ENCODE assay signal across 8 cellular contexts in genomic region chrX:119482497-119483480, GRCh38. TPM values are rescaled to one million over a fixed set of nuclear protein-coding genes. Genes with fewer than 3 reads are reported as not detected.
DNase-seq lines count a peak whose midpoint lies in the region; ATAC-seq and TF ChIP-seq lines count a peak whose summit lies in the region.

No MANE protein-coding gene starts in this region.

- peak; percentile 53 for TF ChIP-seq CTCF in SK-N-SH (IDR thresholded peaks at IDR 0.05)
- TF ChIP-seq CTCF in heart right ventricle (IDR thresholded peaks at IDR 0.05): peak; percentile 45 to 81 (median 69)
- TF ChIP-seq CTCF in psoas muscle (IDR thresholded peaks at IDR 0.05): peak; percentile 65
- peak; percentile 4 to 62 (median 50) for TF ChIP-seq CTCF in vagina (IDR thresholded peaks at IDR 0.05)

- H3K9me3 ChIP-seq in SK-N-SH: no peaks in the 10 kb centered on the region
- H3K9me3 ChIP-seq in heart right ventricle: no peaks in the 10 kb centered on the region
- no peaks in the 10 kb centered on the region for H3K9me3 ChIP-seq in psoas muscle
- no peaks in the 10 kb centered on the region for H3K9me3 ChIP-seq in vagina

- H3K27ac ChIP-seq in SK-N-SH (ENCODE audit: low read depth in 2 of 2, low read length in 1 of 2) (no peak overlapping the region), heart right ventricle (peak overlapping the region; percentile 40 to 82 (median 73)), psoas muscle (peak overlapping the region; percentile 75), vagina (peak overlapping the region; percentile 6)

- ATAC-seq in GM19324 (IDR thresholded peaks at IDR 0.05; ENCODE audit: low FRiP score, unreplicated experiment) (peak; percentile 61), HG03521 (IDR thresholded peaks at IDR 0.05; ENCODE audit: unreplicated experiment) (peak; percentile 77), heart right ventricle (peak; percentile 73 to 94 (median 86)), psoas muscle (peak; percentile 66 to 85 (median 74))

- H3K4me3 Mint-ChIP-seq in activated naive CD8-positive, alpha-beta T cell: peak overlapping the region; percentile 77

- intact Hi-C loops in heart right ventricle (cut with DNase I) (no loop called here), psoas muscle (cut with DNase I) (no loop called here), vagina (cut with DNase I) (no loop called here)

- H3K4me3 ChIP-seq in SK-N-SH (ENCODE audit: low read depth in 2 of 2, low read length in 1 of 2) (peak overlapping the region; percentile 6 to 37; a peak in 1 of 4 replicates), heart right ventricle (peak overlapping the region in 9 of 10 donors; percentile 15 to 58 (median 51)), psoas muscle (peak overlapping the region; percentile 63), vagina (peak overlapping the region; percentile 33 to 35)

- no peaks in the 10 kb centered on the region for H4K20me1 ChIP-seq in SK-N-SH (ENCODE audit: insufficient read depth)

- POLR2A ChIA-PET in SK-N-SH (lab: Yijun Ruan, JAX): interaction anchor here (1.2 kb wide), 1 partner anchor 13 kb away, joined by 3 read pairs; no protein-coding TSS in a partner anchor

- H3K36me3 ChIP-seq in SK-N-SH (replicated peaks in 1 of 2; ENCODE audit: control insufficient read depth in 1 of 2, insufficient read depth in 2 of 2, low read length in 1 of 2) (no peaks in the 10 kb centered on the region), heart right ventricle (no peaks in the 10 kb centered on the region), psoas muscle (ENCODE audit: insufficient read depth in 1 of 2, low read depth in 1 of 2) (no peaks in the 10 kb centered on the region), vagina (no peaks in the 10 kb centered on the region)

- H3K36me3 Mint-ChIP-seq in activated naive CD8-positive, alpha-beta T cell: no peaks in the 10 kb centered on the region

- H3K9me3 Mint-ChIP-seq in activated naive CD8-positive, alpha-beta T cell (ENCODE audit: low read depth): no peaks in the 10 kb centered on the region

- peaks cover 0 to 6% of the 10 kb centered on the region in 2 experiments; a peak in 1 of 4 replicates for H3K4me1 ChIP-seq in SK-N-SH (ENCODE audit: control insufficient read depth in 1 of 2, insufficient read depth in 2 of 2, low read depth in 1 of 2, low read length in 1 of 2)
- peaks cover 0 to 13% (median 5%) of the 10 kb centered on the region in 9 donors for H3K4me1 ChIP-seq in heart right ventricle
- no peaks in the 10 kb centered on the region for H3K4me1 ChIP-seq in psoas muscle
- peaks cover 5% of the 10 kb centered on the region for H3K4me1 ChIP-seq in vagina

- H3K9ac ChIP-seq in SK-N-SH: no peak overlapping the region

- peak overlapping the region; percentile 85 for H3K27ac Mint-ChIP-seq in activated naive CD8-positive, alpha-beta T cell

- TF ChIP-seq RAD21 in SK-N-SH (IDR thresholded peaks at IDR 0.05; ENCODE audit: low read length): no peak

- TF ChIP-seq EP300 in SK-N-SH (IDR thresholded peaks at IDR 0.05; ENCODE audit: borderline replicate concordance in 1 of 2, low read depth in 1 of 2, low read length in 1 of 2): no peak

- CTCF ChIA-PET in SK-N-SH (lab: Yijun Ruan, JAX): interaction anchor here (0.7 to 3.6 kb wide), 9 partner anchors 9 to 272 kb away, joined by 3 to 12 read pairs (median 3); no protein-coding TSS in a partner anchor

- peak; percentile 73 for DNase-seq in CD1c-positive myeloid dendritic cell (ENCODE audit: extremely low spot score)
- peak; percentile 55 for DNase-seq in SK-N-SH
- DNase-seq in heart right ventricle: peak; percentile 53 to 71
- DNase-seq in psoas muscle: peak; percentile 69 to 76
- no peak for DNase-seq in vagina (ENCODE audit: extremely low spot score in 2 of 2)

- H3K9me2 ChIP-seq in SK-N-SH: no peaks in the 10 kb centered on the region

- 50% methylated on average over 24 of the region's 48 CpGs for WGBS in SK-N-SH (ENCODE audit: low lambda C conversion rate)
- WGBS in heart right ventricle, 2 donors: 11 to 15% methylated on average over 37 to 46 of the region's 48 CpGs
- 11 to 38% (median 28%) methylated on average over 16 to 48 of the region's 48 CpGs for WGBS in psoas muscle, 3 donors

- H3F3A ChIP-seq in SK-N-SH (replicated peaks; ENCODE audit: insufficient read depth): no peaks in the 10 kb centered on the region

- H2AFZ ChIP-seq in SK-N-SH (ENCODE audit: low read depth): peak overlapping the region; percentile 56; the same call in 1 of the 2 replicates

- no peaks in the 10 kb centered on the region for H3K79me2 ChIP-seq in SK-N-SH (ENCODE audit: insufficient read depth)

- H3K4me2 ChIP-seq in SK-N-SH: peak overlapping the region; percentile 52; the same call in 1 of the 2 replicates

- H3K27me3 ChIP-seq in SK-N-SH (ENCODE audit: insufficient read depth): peaks cover 26% of the 10 kb centered on the region; the same call in 1 of the 2 replicates
- H3K27me3 ChIP-seq in heart right ventricle: no peaks in the 10 kb centered on the region
- H3K27me3 ChIP-seq in psoas muscle (ENCODE audit: insufficient read depth in 3 of 3, low read length in 2 of 3): no peaks in the 10 kb centered on the region
- no peaks in the 10 kb centered on the region for H3K27me3 ChIP-seq in vagina

- no peak for TF ChIP-seq POLR2A in vagina (IDR thresholded peaks at IDR 0.05)

- H3K27me3 Mint-ChIP-seq in activated naive CD8-positive, alpha-beta T cell: no peaks in the 10 kb centered on the region

- H3K4me1 Mint-ChIP-seq in activated naive CD8-positive, alpha-beta T cell (ENCODE audit: low read depth): peaks cover 12% of the 10 kb centered on the region

TF ChIP-seq in SK-N-SH, 30 proteins besides CTCF, POLR2A, EP300 and RAD21:
- TF ChIP-seq MAX (IDR thresholded peaks at IDR 0.05; ENCODE audit: low read depth) (peak; percentile 47; the same call in 1 of the 2 replicates), FOSL2 (IDR thresholded peaks at IDR 0.05; ENCODE audit: borderline replicate concordance, low read depth) (no peak), USF1 (IDR thresholded peaks at IDR 0.05; ENCODE audit: borderline replicate concordance, low read depth) (peak; percentile 51; the same call in 1 of the 2 replicates)
TF ChIP-seq in SK-N-SH: peak in this region for 2.

RNA-seq across cellular contexts. Expression of gene SLC25A5, which starts 14.5 kb away (rescaled TPM):
- polyA plus RNA-seq in SK-N-SH (2012; rRNA removed) (374 and 387 TPM in 2 replicates), heart right ventricle (100 to 1,000 TPM in 1 of 2 donors, 10 to 100 TPM in 1; 43.3 to 482 TPM), psoas muscle (100 to 1,000 TPM in 1 of 3 donors, 10 to 100 TPM in 2; 29.1 to 304 (median 73.8) TPM)
- polyA plus RNA-seq in SK-N-SH (2012; cell fraction: cytosol; rRNA removed): 375 and 450 TPM in 2 replicates
- polyA plus RNA-seq in SK-N-SH (2012; cell fraction: nucleus; rRNA removed): 166 and 201 TPM in 2 replicates
- total RNA-seq in heart right ventricle (100 to 1,000 TPM; 133 to 287 (median 184) TPM), psoas muscle (100 to 1,000 TPM in 1 of 4 donors, 10 to 100 TPM in 3; 48.1 to 116 (median 59.6) TPM), vagina (303 TPM)

Comparison
In these comparisons a context has a peak if more than half of its experiments do, and no peak if none do; other contexts are left out.
1. DNase-seq: peak in CD1c-positive myeloid dendritic cell (single experiment), SK-N-SH (single experiment), heart right ventricle (2 of 2) and psoas muscle (2 of 2); none in vagina (0 of 2).
2. H3K27ac ChIP-seq: peak in heart right ventricle (10 of 10), psoas muscle (single experiment) and vagina (single experiment); none in SK-N-SH (0 of 2).
3. Peak in every context shown above with its lines, with median percentiles within 50 percentile points of each other: ATAC-seq, H3K4me3 ChIP-seq and CTCF ChIP-seq.